Comparison of ENCODE assay signal across 11 cellular contexts in the genomic region with DNA sequence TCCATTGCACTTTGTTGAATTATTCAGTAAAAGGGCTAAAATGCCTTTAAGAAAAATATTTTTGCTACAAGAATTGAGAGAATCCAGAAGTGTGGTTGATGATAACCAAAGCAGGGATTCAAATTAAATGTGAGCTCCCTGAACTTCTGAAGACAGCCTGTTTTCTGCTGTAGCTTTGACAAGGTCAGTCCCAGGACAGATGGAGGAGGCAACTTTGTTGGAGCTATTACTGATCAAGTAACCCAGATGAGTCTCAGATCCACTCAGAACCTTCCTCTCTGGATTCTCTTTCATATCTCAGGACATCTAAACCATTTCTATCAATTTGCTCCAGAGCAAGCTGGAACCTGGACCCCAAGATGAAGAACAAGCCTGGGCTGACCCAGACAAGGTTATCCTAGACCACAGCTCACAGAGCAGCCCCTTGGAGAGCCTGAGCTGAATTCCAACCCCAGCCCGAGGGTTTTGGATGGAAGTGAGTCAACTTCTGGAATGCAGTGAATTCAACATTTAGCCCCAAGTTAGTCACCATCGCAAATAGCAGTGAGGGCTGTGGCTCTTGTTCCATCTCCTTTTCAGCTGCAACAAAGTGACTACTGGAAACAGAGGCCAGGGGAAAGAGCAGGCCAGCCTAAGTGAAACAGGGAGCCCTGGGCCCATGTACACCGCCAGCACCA.
A peak's percentile ranks its signal among the peaks of the same experiment; 100 is the strongest.
DNase-seq lines count a peak whose midpoint lies in the region; ATAC-seq, FAIRE-seq and TF ChIP-seq lines count a peak whose summit lies in the region.
"Had no signal": no experiment of that assay in that cellular context is flagged by ENCODE, and none has a peak within 500 bp of the region (broad histone marks: within the 10 kb centered on the region; RNA-seq: fewer than 3 reads in every experiment).

No MANE protein-coding gene starts in this region.

- H2AK5ac ChIP-seq in IMR-90 (ENCODE audit: low read depth, low read length): peak overlapping the region; percentile 82

- H4K8ac ChIP-seq in IMR-90 (ENCODE audit: low read depth in 2 of 2, low read length in 2 of 2): peak overlapping the region; percentile 82 to 93

- peak overlapping the region; percentile 95 for H3K18ac ChIP-seq in IMR-90 (ENCODE audit: low read depth, low read length)

- H3K56ac ChIP-seq in IMR-90 (ENCODE audit: extremely low read depth, insufficient read depth, low read length): peak overlapping the region; percentile 97

- H3K23ac ChIP-seq in IMR-90 (ENCODE audit: low read depth, low read length): peak overlapping the region; percentile 87

- peak overlapping the region; percentile 66 for H2AFZ ChIP-seq in IMR-90 (replicated peaks; ENCODE audit: low read length, poor library complexity)

- peak overlapping the region; percentile 86 for H3K14ac ChIP-seq in IMR-90 (replicated peaks; ENCODE audit: low read depth, low read length)

- H3K79me1 ChIP-seq in IMR-90 (ENCODE audit: low read depth in 1 of 2, low read length in 2 of 2): 0 out of 4 replicates have a peak, but pooled peaks cover 0 to 5% of the 10 kb centered on the region in 2 experiments

- H3K27me3 Mint-ChIP-seq in activated T-cell treated with anti-CD3 and anti-CD28 coated beads, Interleukin-2, amount 50 U/mL, for 24 hours: peaks cover 24% of the 10 kb centered on the region

- H3K27ac Mint-ChIP-seq in activated T-cell treated with anti-CD3 and anti-CD28 coated beads, Interleukin-2, amount 50 U/mL, for 24 hours: no peak overlapping the region
- H3K27ac Mint-ChIP-seq: CD14-positive monocyte had no signal

- no peaks in the 10 kb centered on the region for H3K9me3 Mint-ChIP-seq in activated T-cell treated with anti-CD3 and anti-CD28 coated beads, Interleukin-2, amount 50 U/mL, for 24 hours
- H3K9me3 Mint-ChIP-seq: CD14-positive monocyte had no signal

- TF ChIP-seq CTCF in IMR-90 (conservative IDR thresholded peaks at IDR 0.05; ENCODE audit: low read depth, low read length) (no peak), bronchial epithelial cell (IDR thresholded peaks at IDR 0.05; ENCODE audit: insufficient read depth, low read length, severe bottlenecking) (no peak), left lung (IDR thresholded peaks at IDR 0.05) (no peak)

- H3K36me3 Mint-ChIP-seq in activated T-cell treated with anti-CD3 and anti-CD28 coated beads, Interleukin-2, amount 50 U/mL, for 24 hours (ENCODE audit: low read depth): no peaks in the 10 kb centered on the region
- H3K36me3 Mint-ChIP-seq: CD14-positive monocyte had no signal

- H3K27me3 ChIP-seq in IMR-90 (ENCODE audit: control insufficient read depth, insufficient read depth, low read length) (no peaks in the 10 kb centered on the region), bronchial epithelial cell (ENCODE audit: control insufficient read depth, insufficient read depth, low read length) (no peaks in the 10 kb centered on the region), left lung (no peaks in the 10 kb centered on the region)

- ATAC-seq in IMR-90 (ENCODE audit: low read depth) (peak; percentile 91), left lung (peak; percentile 65), GM19328 (IDR thresholded peaks at IDR 0.05; ENCODE audit: unreplicated experiment) (no peak)

- H2BK5ac ChIP-seq in IMR-90 (ENCODE audit: low read depth, low read length, poor library complexity, severe bottlenecking): peak overlapping the region; percentile 98

- H3K9me3 ChIP-seq in IMR-90 (ENCODE audit: control insufficient read depth, insufficient read depth, low read length): no peaks in the 10 kb centered on the region
- no peaks in the 10 kb centered on the region for H3K9me3 ChIP-seq in left lung

- peak overlapping the region; percentile 97 for H4K91ac ChIP-seq in IMR-90 (ENCODE audit: insufficient read depth, low read depth, low read length)

- in situ Hi-C loops in ACHN (cut with HindIII; ENCODE audit: low pct_ligation_motif_present, low pct_unique_long_range_greater_than_20kb, low sequenced_read_pairs) (no loop called here), IMR-90 (cut with MboI; ENCODE audit: low sequenced_read_pairs) (no loop called here)

- H2AK9ac ChIP-seq in IMR-90 (replicated peaks; ENCODE audit: low read depth, low read length, poor library complexity): peak overlapping the region; percentile 85

- no peaks in the 10 kb centered on the region for H4K20me1 ChIP-seq in IMR-90 (ENCODE audit: insufficient read depth, low read length)

- H3K27ac ChIP-seq in IMR-90 (ENCODE audit: insufficient read depth, low read length) (peak overlapping the region; percentile 96), left lung (peak overlapping the region in 1 of 2 donors; percentile 34)

- H3K4me3 Mint-ChIP-seq in activated T-cell treated with anti-CD3 and anti-CD28 coated beads, Interleukin-2, amount 50 U/mL, for 24 hours: no peak overlapping the region
- H3K4me3 Mint-ChIP-seq: CD14-positive monocyte had no signal

- H4K5ac ChIP-seq in IMR-90 (ENCODE audit: low read depth, low read length): peak overlapping the region; percentile 93

- no peaks in the 10 kb centered on the region; the same call in 1 of the 2 replicates for H3K9me1 ChIP-seq in IMR-90 (ENCODE audit: insufficient read depth, low read length)

- CTCF ChIA-PET in IMR-90 (lab: Yijun Ruan, JAX): interaction anchor here (0.8 to 1.0 kb wide), 2 partner anchors 13 to 16 kb away, joined by 3 to 5 read pairs; no protein-coding TSS in a partner anchor

- no peak overlapping the region for H3K4me3 ChIP-seq in IMR-90 (ENCODE audit: insufficient read depth, low read depth, low read length)
- no peak overlapping the region for H3K4me3 ChIP-seq in bronchial epithelial cell (ENCODE audit: low read depth, low read length)
- H3K4me3 ChIP-seq in left lung: no peak overlapping the region

- H3K4me1 Mint-ChIP-seq in activated T-cell treated with anti-CD3 and anti-CD28 coated beads, Interleukin-2, amount 50 U/mL, for 24 hours (ENCODE audit: low read depth): peaks cover 18% of the 10 kb centered on the region
- H3K4me1 Mint-ChIP-seq: CD14-positive monocyte had no signal

- H2BK120ac ChIP-seq in IMR-90 (ENCODE audit: low read depth, low read length): peak overlapping the region; percentile 98

- DNase-seq in ACHN (peak; percentile 95), IMR-90 (peak; percentile 94), bronchial epithelial cell (ENCODE audit: low read depth) (peak; percentile 96), left lung (no peak), mesenteric fat pad (ENCODE audit: low spot score) (no peak), NOMO-1 (lab: John Stamatoyannopoulos, UW; ENCODE audit: unreplicated experiment in 2 of 2) (no peak)
- DNase-seq in activated T-cell treated with anti-CD3 and anti-CD28 coated beads, Interleukin-2, amount 50 U/mL, for 24 hours: no peak
- DNase-seq: anterior cingulate cortex, NCI-H1694 treated with DMSO at 0.1 percent for 48 hours had no signal

- TF ChIP-seq POLR2A in IMR-90 (IDR thresholded peaks at IDR 0.05; ENCODE audit: low read depth, low read length): no peak

- peak overlapping the region; percentile 57 for H3K9ac ChIP-seq in IMR-90 (ENCODE audit: low read depth, low read length)

- intact Hi-C loops in IMR-90 (cut with micrococcal nuclease) (loop anchor here (5.0 to 10.0 kb wide), 3 partner anchors 137 to 598 kb away; partner anchors contain the start of gene TSC22D1), left lung (cut with DNase I) (no loop called here)

- POLR2A ChIA-PET in IMR-90 (lab: Charles Lee; ENCODE audit: unreplicated experiment): no interaction called here

- BruUV-seq in IMR-90 (replicated peaks; lab: Mats Ljungman, UMichigan): no TSS peak

- H2BK20ac ChIP-seq in IMR-90 (ENCODE audit: low read depth, low read length): peak overlapping the region; percentile 96

- dilution Hi-C loops in IMR-90 (cut with HindIII; ENCODE audit: low sequenced_read_pairs, unreplicated experiment): no loop called here

- peak overlapping the region; percentile 95 for H2BK15ac ChIP-seq in IMR-90 (ENCODE audit: low read depth, low read length)

- peak overlapping the region; percentile 95 for H3K4ac ChIP-seq in IMR-90 (ENCODE audit: low read depth, low read length)

- WGBS in IMR-90 (ENCODE audit: extremely low coverage in 2 of 2, insufficient read length in 1 of 2), 2 experiments: no CpG with 5 or more reads among the region's 3 CpGs

- FAIRE-seq in bronchial epithelial cell (lab: Jason Lieb, UNC): no peak

- peak; percentile 24; the same call in 1 of the 2 replicates for TF ChIP-seq RAD21 in IMR-90 (IDR thresholded peaks at IDR 0.05; ENCODE audit: low read length)

- H3K4me1 ChIP-seq in IMR-90 (ENCODE audit: control insufficient read depth, insufficient read depth, low read length) (peaks cover 15% of the 10 kb centered on the region), left lung (peaks cover 0 to 5% of the 10 kb centered on the region in 2 donors)

- H3K4me2 ChIP-seq in IMR-90 (ENCODE audit: low read depth, low read length): peak overlapping the region; percentile 58

- H3K36me3 ChIP-seq in IMR-90 (ENCODE audit: control insufficient read depth, insufficient read depth, low read length) (no peaks in the 10 kb centered on the region), bronchial epithelial cell (ENCODE audit: control insufficient read depth, insufficient read depth, low read length) (no peaks in the 10 kb centered on the region), left lung (no peaks in the 10 kb centered on the region)

TF ChIP-seq in IMR-90, 13 proteins besides CTCF, POLR2A, EP300 and RAD21 (continues in another document):
- TF ChIP-seq CHD1 (IDR thresholded peaks at IDR 0.05; ENCODE audit: low read depth, low read length) (no peak), SMC3 (IDR thresholded peaks at IDR 0.05; ENCODE audit: low read depth, low read length) (0 out of 2 replicates have a peak, but pooled peaks have one; percentile 3), MXI1 (IDR thresholded peaks at IDR 0.05; ENCODE audit: borderline replicate concordance, low read depth, low read length) (no peak), FOS (IDR thresholded peaks at IDR 0.05; ENCODE audit: low read depth, low read length) (peak; percentile 83), NFE2L2 (IDR thresholded peaks at IDR 0.05; ENCODE audit: low read depth, low read length) (no peak), MAZ (IDR thresholded peaks at IDR 0.05; ENCODE audit: borderline replicate concordance, low read depth, low read length) (peak; percentile 57; the same call in 1 of the 2 replicates), RFX5 (IDR thresholded peaks at IDR 0.05; ENCODE audit: low read depth, low read length) (no peak), RCOR1 (IDR thresholded peaks at IDR 0.05; ENCODE audit: insufficient replicate concordance, low read length) (peak; percentile 62)
- TF ChIP-seq, protein P1, sequence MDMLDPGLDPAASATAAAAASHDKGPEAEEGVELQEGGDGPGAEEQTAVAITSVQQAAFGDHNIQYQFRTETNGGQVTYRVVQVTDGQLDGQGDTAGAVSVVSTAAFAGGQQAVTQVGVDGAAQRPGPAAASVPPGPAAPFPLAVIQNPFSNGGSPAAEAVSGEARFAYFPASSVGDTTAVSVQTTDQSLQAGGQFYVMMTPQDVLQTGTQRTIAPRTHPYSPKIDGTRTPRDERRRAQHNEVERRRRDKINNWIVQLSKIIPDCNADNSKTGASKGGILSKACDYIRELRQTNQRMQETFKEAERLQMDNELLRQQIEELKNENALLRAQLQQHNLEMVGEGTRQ (IDR thresholded peaks at IDR 0.05; ENCODE audit: low read depth, low read length): no peak

Comparison
In these comparisons a context has a peak if more than half of its experiments do, and no peak if none do; other contexts are left out.
1. DNase-seq: peak in ACHN (single experiment), IMR-90 (single experiment) and bronchial epithelial cell (single experiment); none in left lung (0 of 2), mesenteric fat pad (single experiment), activated T-cell treated with anti-CD3 and anti-CD28 coated beads, Interleukin-2, amount 50 U/mL, for 24 hours (single experiment) and NOMO-1 (0 of 2).